Comparison of ENCODE assay signal across 8 cellular contexts in the genomic region with DNA sequence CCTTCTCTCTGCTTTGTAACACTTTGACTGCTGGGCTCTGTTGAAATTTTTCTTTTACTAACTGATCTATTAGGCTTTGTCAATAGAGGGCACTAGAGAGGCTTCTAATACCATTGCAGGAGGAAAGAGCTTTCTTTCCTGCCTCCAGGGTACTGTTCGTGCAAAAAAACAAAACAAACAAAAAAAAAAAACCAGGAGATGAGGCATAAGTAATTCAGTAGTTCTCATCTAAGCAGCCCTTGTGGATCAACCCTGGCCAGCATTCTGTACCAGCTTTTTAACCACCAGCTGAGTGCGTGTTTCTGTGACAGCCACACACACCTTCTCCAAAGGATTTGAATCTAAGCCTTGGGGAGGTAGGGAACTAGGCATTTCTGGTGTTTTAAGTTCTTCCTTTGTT.
A peak's percentile ranks its signal among the peaks of the same experiment; 100 is the strongest.
DNase-seq lines count a peak whose midpoint lies in the region; ATAC-seq and TF ChIP-seq lines count a peak whose summit lies in the region.

No MANE protein-coding gene starts in this region.

- H3K4me3 ChIP-seq in OCI-LY1 (ENCODE audit: low read depth, low read length, poor library complexity, severe bottlenecking) = no peak overlapping the region
- no peak overlapping the region for H3K4me3 ChIP-seq in prostate gland

- H3K27me3 ChIP-seq in OCI-LY1 (ENCODE audit: insufficient read depth, low read length) = no peaks in the 10 kb centered on the region
- no peaks in the 10 kb centered on the region for H3K27me3 ChIP-seq in prostate gland (replicated peaks; ENCODE audit: insufficient read depth)

- TF ChIP-seq CTCF in GM13976 (IDR thresholded peaks at IDR 0.05; ENCODE audit: borderline replicate concordance, control extremely low read depth, extremely low read depth, insufficient read depth, missing control alignments) (peak; percentile 33), OCI-LY1 (IDR thresholded peaks at IDR 0.05; ENCODE audit: low read length) (peak; percentile 80), prostate gland (IDR thresholded peaks at IDR 0.05) (peak in 3 of 4 experiments; percentile 17 to 48 (median 24))

- no peaks in the 10 kb centered on the region for H3K9me3 ChIP-seq in OCI-LY1 (ENCODE audit: low read length)
- no peaks in the 10 kb centered on the region for H3K9me3 ChIP-seq in prostate gland

- no peak overlapping the region for H3K27ac ChIP-seq in OCI-LY1 (ENCODE audit: low read depth, low read length, poor library complexity, severe bottlenecking)
- H3K27ac ChIP-seq in prostate gland = no peak overlapping the region

- intact Hi-C loops in prostate gland (cut with DNase I) = no loop called here

- H3K4me2 ChIP-seq in OCI-LY1 (ENCODE audit: low read length) = no peak overlapping the region

- H3K9ac ChIP-seq in OCI-LY1 (ENCODE audit: low read length) = no peak overlapping the region

- H4K20me1 ChIP-seq in OCI-LY1 (ENCODE audit: insufficient read depth, low read length) = no peaks in the 10 kb centered on the region

- ATAC-seq in HG03460 (IDR thresholded peaks at IDR 0.05; ENCODE audit: unreplicated experiment) = peak; percentile 74
- peak; percentile 38 for ATAC-seq in esophagus mucosa

- H3K4me1 ChIP-seq in OCI-LY1 (ENCODE audit: insufficient read depth, low read length, severe bottlenecking) (no peaks in the 10 kb centered on the region), prostate gland (replicated peaks) (no peaks in the 10 kb centered on the region)

- no peak overlapping the region for H2AFZ ChIP-seq in OCI-LY1 (ENCODE audit: low read length)

- no peaks in the 10 kb centered on the region for H3K9me2 ChIP-seq in OCI-LY1 (ENCODE audit: low read depth, low read length)

- WGBS in prostate gland = 46% methylated on average over 2 of the region's 2 CpGs

- H3K79me2 ChIP-seq in OCI-LY1 (ENCODE audit: insufficient read depth, low read length) = no peaks in the 10 kb centered on the region

- DNase-seq in A172 (ENCODE audit: low spot score) (peak; percentile 42), GM13976 (ENCODE audit: low spot score) (peak; percentile 20), prostate gland (ENCODE audit: low spot score) (no peak), activated T-cell treated with anti-CD3 and anti-CD28 coated beads for 4 hours (no peak), NK-92 (lab: John Stamatoyannopoulos, UW; ENCODE audit: unreplicated experiment) (no peak)

- in situ Hi-C loops in GM13976 (cut with MboI; ENCODE audit: low sequenced_read_pairs, unreplicated experiment) = no loop called here

- no peaks in the 10 kb centered on the region for H3F3A ChIP-seq in OCI-LY1 (ENCODE audit: insufficient read depth, low read length)

- H3K36me3 ChIP-seq in OCI-LY1 (ENCODE audit: insufficient read depth, low read length) (no peaks in the 10 kb centered on the region), prostate gland (no peaks in the 10 kb centered on the region)

- TF ChIP-seq POLR2A in prostate gland (IDR thresholded peaks at IDR 0.05) = no peak

Comparison
In these comparisons a context has a peak if more than half of its experiments do, and no peak if none do; other contexts are left out.
1. DNase-seq: peak in A172 (single experiment) and GM13976 (single experiment); none in prostate gland (single experiment), activated T-cell treated with anti-CD3 and anti-CD28 coated beads for 4 hours (single experiment) and NK-92 (single experiment).
2. CTCF ChIP-seq: peak in every context shown above with its lines; median percentile 80 in OCI-LY1; 33 in GM13976; 24 in prostate gland.